9 cellular contexts compared by ENCODE assay signal in the genomic region with DNA sequence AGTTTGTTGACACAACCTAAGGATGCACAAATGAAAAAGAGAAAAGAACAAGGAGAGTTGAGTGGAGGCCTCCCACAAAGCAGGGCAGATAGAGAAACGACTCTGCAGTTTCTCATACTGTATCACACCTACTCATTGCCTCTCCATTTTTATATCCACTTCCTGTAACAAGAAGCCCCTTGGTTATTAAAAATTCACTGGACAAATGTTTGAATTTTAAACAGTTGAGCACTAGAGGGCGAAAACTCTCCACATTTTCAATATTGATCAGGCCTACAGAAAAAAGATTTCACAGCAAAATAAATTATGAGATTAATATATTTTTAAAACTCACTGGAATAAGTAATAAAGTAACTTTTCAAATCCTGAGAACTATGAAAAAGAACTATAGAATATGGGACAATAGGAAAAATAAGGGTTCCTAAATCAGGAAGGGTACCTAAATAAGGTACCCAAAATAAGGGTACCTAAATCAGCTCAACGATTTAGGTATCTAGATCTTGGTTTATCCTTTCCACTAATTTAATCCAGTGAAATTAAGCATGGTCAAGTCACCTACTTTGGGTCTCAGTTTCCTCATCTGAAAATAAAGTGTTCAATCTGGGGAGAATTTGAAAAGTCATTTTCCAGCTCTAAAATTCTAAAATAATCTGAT. TPM values are rescaled to one million over a fixed set of nuclear protein-coding genes. Genes with fewer than 3 reads are reported as not detected.
A peak's percentile ranks its signal among the peaks of the same experiment; 100 is the strongest.
DNase-seq lines count a peak whose midpoint lies in the region; ATAC-seq and TF ChIP-seq lines count a peak whose summit lies in the region.
"Had no signal": no experiment of that assay in that cellular context is flagged by ENCODE, and none has a peak within 500 bp of the region (broad histone marks: within the 10 kb centered on the region; RNA-seq: fewer than 3 reads in every experiment).

No MANE protein-coding gene starts in this region.

- DNase-seq in activated CD4-positive, alpha-beta T cell treated with anti-CD3 and anti-CD28 coated beads, Interleukin-2, amount 10 ng/mL, durations not matched to agents 24 days and 14 days, result peak; percentile 60
- DNase-seq in activated CD4-positive, alpha-beta T cell treated with anti-CD3 and anti-CD28 coated beads for 4 hours, result no peak
- DNase-seq in NB4 (ENCODE audit: low read depth), result peak; percentile 55
- DNase-seq in left colon, result no peak
- no peak for DNase-seq in middle frontal gyrus (ENCODE audit: extremely low spot score, low spot score)
- DNase-seq in NCI-H1048 (lab: John Stamatoyannopoulos, UW), result no peak

- H3K27ac Mint-ChIP-seq in activated CD4-positive, alpha-beta T cell treated with anti-CD3 and anti-CD28 coated beads, Interleukin-2, amount 10 ng/mL, durations not matched to agents 24 days and 14 days, result no peak overlapping the region
- no peak overlapping the region for H3K27ac Mint-ChIP-seq in activated T-helper 17 cell treated with anti-CD3 and anti-CD28 coated beads, Interleukin-2, amount 50 U/mL, for 72 hours
- H3K27ac Mint-ChIP-seq: activated naive CD8-positive, alpha-beta T cell had no signal

- no peak overlapping the region for H3K4me3 Mint-ChIP-seq in activated CD4-positive, alpha-beta T cell treated with anti-CD3 and anti-CD28 coated beads, Interleukin-2, amount 10 ng/mL, durations not matched to agents 24 days and 14 days
- H3K4me3 Mint-ChIP-seq in activated T-helper 17 cell treated with anti-CD3 and anti-CD28 coated beads, Interleukin-2, amount 50 U/mL, for 72 hours, result no peak overlapping the region
- H3K4me3 Mint-ChIP-seq: activated naive CD8-positive, alpha-beta T cell had no signal

- H3K27me3 Mint-ChIP-seq in activated CD4-positive, alpha-beta T cell treated with anti-CD3 and anti-CD28 coated beads, Interleukin-2, amount 10 ng/mL, durations not matched to agents 24 days and 14 days, result no peaks in the 10 kb centered on the region
- H3K27me3 Mint-ChIP-seq in activated T-helper 17 cell treated with anti-CD3 and anti-CD28 coated beads, Interleukin-2, amount 50 U/mL, for 72 hours, result no peaks in the 10 kb centered on the region
- H3K27me3 Mint-ChIP-seq: activated naive CD8-positive, alpha-beta T cell had no signal

- TF ChIP-seq POLR2A in NB4 (IDR thresholded peaks at IDR 0.05; ENCODE audit: extremely low read depth, insufficient read length), result no peak

- peak; percentile 26 for ATAC-seq in activated T-helper 17 cell treated with anti-CD3 and anti-CD28 coated beads, Interleukin-2, amount 50 U/mL, for 72 hours (replicated peaks)
- ATAC-seq in left colon (peak; percentile 61), HG02763 (IDR thresholded peaks at IDR 0.05; ENCODE audit: unreplicated experiment) (no peak)

- intact Hi-C loops in activated CD4-positive, alpha-beta T cell treated with anti-CD3 and anti-CD28 coated beads, Interleukin-2, amount 10 ng/mL, durations not matched to agents 24 days and 14 days (cut with micrococcal nuclease), result loop anchor here (2.0 to 10.0 kb wide), 2 partner anchors 147 to 175 kb away; a partner anchor contains a TSS
- intact Hi-C loops in left colon (cut with DNase I, micrococcal nuclease), result loop anchor here in 1 of 2 donors (10.0 kb wide), 1 partner anchor 145 kb away; a partner anchor contains a TSS

- no peak overlapping the region for H3K4me3 ChIP-seq in NB4 (ENCODE audit: low read depth, low read length)

- H3K36me3 Mint-ChIP-seq in activated CD4-positive, alpha-beta T cell treated with anti-CD3 and anti-CD28 coated beads, Interleukin-2, amount 10 ng/mL, durations not matched to agents 24 days and 14 days (ENCODE audit: low read depth), result peaks cover 17% of the 10 kb centered on the region
- H3K36me3 Mint-ChIP-seq in activated T-helper 17 cell treated with anti-CD3 and anti-CD28 coated beads, Interleukin-2, amount 50 U/mL, for 72 hours (ENCODE audit: low read depth), result peaks cover 45% of the 10 kb centered on the region

- H3K9me3 Mint-ChIP-seq in activated CD4-positive, alpha-beta T cell treated with anti-CD3 and anti-CD28 coated beads, Interleukin-2, amount 10 ng/mL, durations not matched to agents 24 days and 14 days, result no peaks in the 10 kb centered on the region
- no peaks in the 10 kb centered on the region for H3K9me3 Mint-ChIP-seq in activated T-helper 17 cell treated with anti-CD3 and anti-CD28 coated beads, Interleukin-2, amount 50 U/mL, for 72 hours

- H3K4me1 Mint-ChIP-seq in activated CD4-positive, alpha-beta T cell treated with anti-CD3 and anti-CD28 coated beads, Interleukin-2, amount 10 ng/mL, durations not matched to agents 24 days and 14 days, result no peaks in the 10 kb centered on the region
- no peaks in the 10 kb centered on the region for H3K4me1 Mint-ChIP-seq in activated T-helper 17 cell treated with anti-CD3 and anti-CD28 coated beads, Interleukin-2, amount 50 U/mL, for 72 hours

- TF ChIP-seq CTCF in NB4 (IDR thresholded peaks at IDR 0.05; ENCODE audit: low read depth, low read length), result peak; percentile 2

RNA-seq across cellular contexts. Expression of a gene that starts 47.0 kb away (rescaled TPM):
- total RNA-seq in activated CD4-positive, alpha-beta T cell treated with anti-CD3 and anti-CD28 coated beads, Interleukin-2, amount 10 ng/mL, durations not matched to agents 24 days and 14 days, result 384 and 397 TPM in 2 replicates
- total RNA-seq in activated T-helper 17 cell treated with anti-CD3 and anti-CD28 coated beads, Interleukin-2, amount 50 U/mL, for 72 hours, result 100 to 1,000 TPM; 194 to 363 TPM
- total RNA-seq in left colon, result 100 to 1,000 TPM; 284 to 324 TPM

RNA-seq across cellular contexts. Expression of a gene that starts 58.3 kb away (rescaled TPM):
- 0.96 and 1.1 TPM in 2 replicates for total RNA-seq in activated CD4-positive, alpha-beta T cell treated with anti-CD3 and anti-CD28 coated beads, Interleukin-2, amount 10 ng/mL, durations not matched to agents 24 days and 14 days
- under 1 TPM; 0.26 to 0.77 TPM for total RNA-seq in activated T-helper 17 cell treated with anti-CD3 and anti-CD28 coated beads, Interleukin-2, amount 50 U/mL, for 72 hours
- under 1 TPM; 0.34 to 0.73 TPM for total RNA-seq in left colon

Comparison
In these comparisons a context has a peak if more than half of its experiments do, and no peak if none do; other contexts are left out.
1. DNase-seq: peak in activated CD4-positive, alpha-beta T cell treated with anti-CD3 and anti-CD28 coated beads, Interleukin-2, amount 10 ng/mL, durations not matched to agents 24 days and 14 days (single experiment) and NB4 (single experiment); none in activated CD4-positive, alpha-beta T cell treated with anti-CD3 and anti-CD28 coated beads for 4 hours (0 of 2), left colon (0 of 2), middle frontal gyrus (single experiment) and NCI-H1048 (single experiment).